21 cellular contexts compared by ENCODE assay signal in genomic region chr2:230863031-230863430, GRCh38. TPM values are rescaled to one million over a fixed set of nuclear protein-coding genes. Genes with fewer than 3 reads are reported as not detected.
DNase-seq lines count a peak whose midpoint lies in the region; ATAC-seq and TF ChIP-seq lines count a peak whose summit lies in the region.
"Had no signal": no experiment of that assay in that cellular context is flagged by ENCODE, and none has a peak within 500 bp of the region (broad histone marks: within the 10 kb centered on the region; RNA-seq: fewer than 3 reads in every experiment).

No MANE protein-coding gene starts in this region.

- no peak for DNase-seq in activated naive CD4-positive, alpha-beta T cell treated with Interleukin-2 at 50 U/mL for 16 hours
- DNase-seq in activated T-helper 2 cell treated with anti-CD3 and anti-CD28 coated beads, Interferon-gamma antibody, Interleukin-2, Interleukin-4, amounts not matched to agents 10 μg/mL and 5 μg/mL and 100 μg/mL, durations not matched to agents 14 hours and 24 hours and 36 hours (ENCODE audit: low spot score), result no peak
- DNase-seq in naive B cell (no peak), type B pancreatic cell (ENCODE audit: extremely low spot score, unreplicated experiment) (no peak), NCI-H82 treated with DMSO at 0.1 percent for 48 hours (lab: John Stamatoyannopoulos, UW; ENCODE audit: unreplicated experiment) (no peak), DMS114 treated with DMSO at 0.1 percent for 48 hours (lab: John Stamatoyannopoulos, UW; ENCODE audit: unreplicated experiment) (no peak)
- DNase-seq: activated CD4-positive, alpha-beta T cell treated with anti-CD3 and anti-CD28 coated beads, Interleukin-2, amount 50 U/mL, for 4 hours; activated naive CD8-positive, alpha-beta T cell treated with anti-CD3 and anti-CD28 coated beads, Interleukin-2, amount 10 ng/mL, durations not matched to agents 7 days and 5 days; activated T-cell treated with anti-CD3 and anti-CD28 coated beads, Interleukin-2, amount 50 U/mL, for 1 hour; Karpas-422; kidney glomerular epithelial cell; NCI-H187; right cardiac atrium; stimulated activated CD4-positive, alpha-beta T cell treated with anti-CD3 and anti-CD28 coated beads, Interleukin-4, amount 100 ng/mL, for 1 hour; stimulated activated naive B cell treated with anti-CD40 and anti-IgM and Interleukin-4, amounts not matched to agents 10 μg/mL and 1 μg/mL and 100 μg/mL, for 72 hours; T1000; uterus had no signal

- ATAC-seq in naive B cell (ENCODE audit: low read depth in 2 of 2) (no peak), GM21423 (IDR thresholded peaks at IDR 0.05; ENCODE audit: unreplicated experiment) (no peak)
- ATAC-seq: HCT116; right cardiac atrium; SK-N-SH treated with all-trans-retinoic acid at 6 μM for 48 hours; stimulated activated naive B cell treated with anti-CD40 and anti-IgM and Interleukin-4, amounts not matched to agents 10 μg/mL and 1 μg/mL and 100 μg/mL, for 72 hours had no signal

- TF ChIP-seq CTCF in type B pancreatic cell (conservative IDR thresholded peaks at IDR 0.05), result no peak

- no peaks in the 10 kb centered on the region for H3K27me3 Mint-ChIP-seq in activated naive CD4-positive, alpha-beta T cell treated with anti-CD3 and anti-CD28 coated beads, Interleukin-2, amount 50 U/mL, for 24 hours
- H3K27me3 Mint-ChIP-seq in activated T-helper 2 cell treated with anti-CD3 and anti-CD28 coated beads, Interferon-gamma antibody, Interleukin-2, Interleukin-4, amounts not matched to agents 10 μg/mL and 5 μg/mL and 100 μg/mL, durations not matched to agents 14 hours and 24 hours and 36 hours (ENCODE audit: low read depth), result peaks cover 50% of the 10 kb centered on the region
- H3K27me3 Mint-ChIP-seq in naive B cell (peaks cover 0 to 11% (median 1%) of the 10 kb centered on the region in 3 donors), type B pancreatic cell (no peaks in the 10 kb centered on the region)

- intact Hi-C loops in activated T-helper 2 cell treated with anti-CD3 and anti-CD28 coated beads, Interferon-gamma antibody, Interleukin-2, Interleukin-4, amounts not matched to agents 10 μg/mL and 5 μg/mL and 100 μg/mL, durations not matched to agents 14 hours and 24 hours and 36 hours (cut with micrococcal nuclease), result loop anchor here (5.0 kb wide), 1 partner anchor 41 kb away; no protein-coding TSS in a partner anchor

- H3K27ac Mint-ChIP-seq in activated naive CD4-positive, alpha-beta T cell treated with anti-CD3 and anti-CD28 coated beads, Interleukin-2, amount 50 U/mL, for 24 hours, result no peak overlapping the region
- H3K27ac Mint-ChIP-seq in activated T-helper 2 cell treated with anti-CD3 and anti-CD28 coated beads, Interferon-gamma antibody, Interleukin-2, Interleukin-4, amounts not matched to agents 10 μg/mL and 5 μg/mL and 100 μg/mL, durations not matched to agents 14 hours and 24 hours and 36 hours, result no peak overlapping the region
- H3K27ac Mint-ChIP-seq in naive B cell (no peak overlapping the region), type B pancreatic cell (no peak overlapping the region)
- H3K27ac Mint-ChIP-seq: activated naive CD8-positive, alpha-beta T cell treated with anti-CD3 and anti-CD28 coated beads, Interleukin-2, amount 10 ng/mL, durations not matched to agents 7 days and 5 days; stimulated activated naive B cell treated with anti-CD40 and anti-IgM and Interleukin-4, amounts not matched to agents 10 μg/mL and 1 μg/mL and 100 μg/mL, for 72 hours had no signal

- no peaks in the 10 kb centered on the region for H3K9me3 Mint-ChIP-seq in activated naive CD4-positive, alpha-beta T cell treated with anti-CD3 and anti-CD28 coated beads, Interleukin-2, amount 50 U/mL, for 24 hours
- no peaks in the 10 kb centered on the region for H3K9me3 Mint-ChIP-seq in activated T-helper 2 cell treated with anti-CD3 and anti-CD28 coated beads, Interferon-gamma antibody, Interleukin-2, Interleukin-4, amounts not matched to agents 10 μg/mL and 5 μg/mL and 100 μg/mL, durations not matched to agents 14 hours and 24 hours and 36 hours
- H3K9me3 Mint-ChIP-seq in naive B cell (no peaks in the 10 kb centered on the region), type B pancreatic cell (peaks cover 4% of the 10 kb centered on the region)
- H3K9me3 Mint-ChIP-seq: activated naive CD8-positive, alpha-beta T cell treated with anti-CD3 and anti-CD28 coated beads, Interleukin-2, amount 10 ng/mL, durations not matched to agents 7 days and 5 days; stimulated activated naive B cell treated with anti-CD40 and anti-IgM and Interleukin-4, amounts not matched to agents 10 μg/mL and 1 μg/mL and 100 μg/mL, for 72 hours had no signal

- peaks cover 49% of the 10 kb centered on the region for H3K4me1 Mint-ChIP-seq in activated naive CD4-positive, alpha-beta T cell treated with anti-CD3 and anti-CD28 coated beads, Interleukin-2, amount 50 U/mL, for 24 hours
- H3K4me1 Mint-ChIP-seq in activated T-helper 2 cell treated with anti-CD3 and anti-CD28 coated beads, Interferon-gamma antibody, Interleukin-2, Interleukin-4, amounts not matched to agents 10 μg/mL and 5 μg/mL and 100 μg/mL, durations not matched to agents 14 hours and 24 hours and 36 hours (ENCODE audit: low read depth), result peaks cover 22% of the 10 kb centered on the region
- peaks cover 46 to 57% (median 48%) of the 10 kb centered on the region in 3 donors for H3K4me1 Mint-ChIP-seq in naive B cell
- H3K4me1 Mint-ChIP-seq in type B pancreatic cell (ENCODE audit: unreplicated experiment), result peaks cover 31% of the 10 kb centered on the region

- no peaks in the 10 kb centered on the region for H3K36me3 Mint-ChIP-seq in activated naive CD4-positive, alpha-beta T cell treated with anti-CD3 and anti-CD28 coated beads, Interleukin-2, amount 50 U/mL, for 24 hours
- no peaks in the 10 kb centered on the region for H3K36me3 Mint-ChIP-seq in activated T-helper 2 cell treated with anti-CD3 and anti-CD28 coated beads, Interferon-gamma antibody, Interleukin-2, Interleukin-4, amounts not matched to agents 10 μg/mL and 5 μg/mL and 100 μg/mL, durations not matched to agents 14 hours and 24 hours and 36 hours (ENCODE audit: low read depth)
- H3K36me3 Mint-ChIP-seq in naive B cell (no peaks in the 10 kb centered on the region), type B pancreatic cell (no peaks in the 10 kb centered on the region)
- H3K36me3 Mint-ChIP-seq: activated naive CD8-positive, alpha-beta T cell treated with anti-CD3 and anti-CD28 coated beads, Interleukin-2, amount 10 ng/mL, durations not matched to agents 7 days and 5 days; stimulated activated naive B cell treated with anti-CD40 and anti-IgM and Interleukin-4, amounts not matched to agents 10 μg/mL and 1 μg/mL and 100 μg/mL, for 72 hours had no signal

- peak overlapping the region; percentile 23 for H3K4me3 Mint-ChIP-seq in activated naive CD4-positive, alpha-beta T cell treated with anti-CD3 and anti-CD28 coated beads, Interleukin-2, amount 50 U/mL, for 24 hours
- H3K4me3 Mint-ChIP-seq in activated T-helper 2 cell treated with anti-CD3 and anti-CD28 coated beads, Interferon-gamma antibody, Interleukin-2, Interleukin-4, amounts not matched to agents 10 μg/mL and 5 μg/mL and 100 μg/mL, durations not matched to agents 14 hours and 24 hours and 36 hours (ENCODE audit: low read depth), result peak overlapping the region; percentile 13
- peak overlapping the region in 7 of 8 donors; percentile 24 to 95 (median 85) for H3K4me3 Mint-ChIP-seq in naive B cell
- H3K4me3 Mint-ChIP-seq in type B pancreatic cell, result peak overlapping the region; percentile 96

RNA-seq across cellular contexts. Expression of gene ITM2C, which starts 1.7 kb away (rescaled TPM):
- 13.3 and 15.8 TPM in 2 replicates for total RNA-seq in activated T-helper 2 cell treated with anti-CD3 and anti-CD28 coated beads, Interferon-gamma antibody, Interleukin-2, Interleukin-4, amounts not matched to agents 10 μg/mL and 5 μg/mL and 100 μg/mL, durations not matched to agents 14 hours and 24 hours and 36 hours
- polyA plus RNA-seq in naive B cell (ENCODE audit: low read depth in 6 of 6), result 100 to 1,000 TPM in 3 of 6 donors, 10 to 100 TPM in 3; 48.3 to 120 (median 100) TPM
- 211 and 285 TPM in 2 replicates for total RNA-seq in type B pancreatic cell (ENCODE audit: low replicate concordance)

Comparison
In these comparisons a context has a peak if more than half of its experiments do, and no peak if none do; other contexts are left out.
1. H3K4me3 Mint-ChIP-seq: peak in every context shown above with its lines; median percentile 96 in type B pancreatic cell; 85 in naive B cell; 23 in activated naive CD4-positive, alpha-beta T cell treated with anti-CD3 and anti-CD28 coated beads, Interleukin-2, amount 50 U/mL, for 24 hours; 13 in activated T-helper 2 cell treated with anti-CD3 and anti-CD28 coated beads, Interferon-gamma antibody, Interleukin-2, Interleukin-4, amounts not matched to agents 10 μg/mL and 5 μg/mL and 100 μg/mL, durations not matched to agents 14 hours and 24 hours and 36 hours.
2. RNA of gene ITM2C, which starts 1.7 kb away (total RNA-seq): 211 to 285 TPM in type B pancreatic cell; 13.3 to 15.8 TPM in activated T-helper 2 cell treated with anti-CD3 and anti-CD28 coated beads, Interferon-gamma antibody, Interleukin-2, Interleukin-4, amounts not matched to agents 10 μg/mL and 5 μg/mL and 100 μg/mL, durations not matched to agents 14 hours and 24 hours and 36 hours; every median in the first group is over 10 times any median in the second.